8 cellular contexts compared by ENCODE assay signal in genomic region chr2:236972491-236973379, GRCh38.
A peak's percentile ranks its signal among the peaks of the same experiment; 100 is the strongest.
DNase-seq lines count a peak whose midpoint lies in the region; TF ChIP-seq lines count a peak whose summit lies in the region.

No MANE protein-coding gene starts in this region.

- no peaks in the 10 kb centered on the region for H3K4me1 ChIP-seq in mammary epithelial cell (ENCODE audit: insufficient read depth, low read length)

- TF ChIP-seq CTCF in AG09319 (IDR thresholded peaks at IDR 0.05; ENCODE audit: low read depth, low read length), result no peak
- no peak for TF ChIP-seq CTCF in mammary epithelial cell (conservative IDR thresholded peaks at IDR 0.05 in 1 of 2, IDR thresholded peaks at IDR 0.05 in 1 of 2; ENCODE audit: extremely low read depth in 1 of 2, insufficient read depth in 1 of 2, low read depth in 1 of 2, low read length in 2 of 2)
- no peak for TF ChIP-seq CTCF in lower leg skin (IDR thresholded peaks at IDR 0.05)
- TF ChIP-seq CTCF in progenitor cell of endocrine pancreas (IDR thresholded peaks at IDR 0.05; ENCODE audit: unreplicated experiment), result no peak

- H3K36me3 Mint-ChIP-seq in progenitor cell of endocrine pancreas (ENCODE audit: insufficient read depth), result no peaks in the 10 kb centered on the region

- H3K27me3 Mint-ChIP-seq in progenitor cell of endocrine pancreas, result peaks cover 44% of the 10 kb centered on the region

- TF ChIP-seq POLR2A in lower leg skin (IDR thresholded peaks at IDR 0.05), result no peak

- DNase-seq in AG09319 (ENCODE audit: extremely low read depth, low read depth) (peak; percentile 71), LHCN-M2 (ENCODE audit: low read depth) (peak; percentile 67), mammary epithelial cell (peak; percentile 85), lower leg skin (ENCODE audit: low spot score in 2 of 2) (peak; percentile 47 to 92), hippocampal formation (lab: John Stamatoyannopoulos, UW) (no peak), NOMO-1 treated with DMSO at 0.1 percent for 48 hours (lab: John Stamatoyannopoulos, UW; ENCODE audit: unreplicated experiment) (no peak), progenitor cell of endocrine pancreas (ENCODE audit: low spot score, unreplicated experiment) (no peak)
- DNase-seq in effector CD8-positive, alpha-beta T cell (lab: John Stamatoyannopoulos, UW), result no peak

- in situ Hi-C loops in mammary epithelial cell (cut with MboI; ENCODE audit: low sequenced_read_pairs in 2 of 2), result no loop called here

- H3K4me3 ChIP-seq in mammary epithelial cell (replicated peaks in 1 of 3; ENCODE audit: insufficient read depth in 1 of 3, low read depth in 2 of 3, low read length in 3 of 3), result no peak overlapping the region
- H3K4me3 ChIP-seq in lower leg skin (ENCODE audit: low read depth, poor library complexity, severe bottlenecking), result no peak overlapping the region

- no peaks in the 10 kb centered on the region for H3K27me3 ChIP-seq in mammary epithelial cell (ENCODE audit: insufficient read depth, low read length)

- no peaks in the 10 kb centered on the region for H3K36me3 ChIP-seq in mammary epithelial cell (ENCODE audit: insufficient read depth, low read length)

- CTCF ChIA-PET in mammary epithelial cell (lab: Charles Lee; ENCODE audit: low non-redundant PET), result no interaction called here

- H3K9me3 Mint-ChIP-seq in progenitor cell of endocrine pancreas (ENCODE audit: low read depth), result no peaks in the 10 kb centered on the region

- H3K4me1 Mint-ChIP-seq in progenitor cell of endocrine pancreas (ENCODE audit: low read depth), result peaks cover 30% of the 10 kb centered on the region

- H3K4me2 ChIP-seq in mammary epithelial cell (ENCODE audit: insufficient read depth, low read depth, low read length), result no peak overlapping the region

- H3K4me3 Mint-ChIP-seq in progenitor cell of endocrine pancreas (ENCODE audit: low read depth), result no peak overlapping the region

- H3K9me3 ChIP-seq in mammary epithelial cell (replicated peaks; ENCODE audit: insufficient read depth, low read length), result no peaks in the 10 kb centered on the region

- H3K79me2 ChIP-seq in mammary epithelial cell (ENCODE audit: insufficient read depth, low read length), result no peaks in the 10 kb centered on the region

- H2AFZ ChIP-seq in mammary epithelial cell (ENCODE audit: low read depth, low read length), result no peak overlapping the region

- H3K27ac ChIP-seq in mammary epithelial cell (ENCODE audit: insufficient read depth, low read depth, low read length), result no peak overlapping the region

- no peak overlapping the region for H3K9ac ChIP-seq in mammary epithelial cell (ENCODE audit: insufficient read depth, low read length)

- no peak overlapping the region for H3K27ac Mint-ChIP-seq in progenitor cell of endocrine pancreas

- 70% methylated on average over 10 of the region's 11 CpGs for whole genome bisulfite sequencing in mammary epithelial cell (ENCODE audit: low coverage, missing lambda C conversion rate)
- 42 to 45% methylated on average over 9 to 11 of the region's 11 CpGs for WGBS in lower leg skin, 2 donors

- intact Hi-C loops in mammary epithelial cell (cut with micrococcal nuclease), result no loop called here
- intact Hi-C loops in lower leg skin (cut with DNase I; ENCODE audit: low total_unique reads), result no loop called here

- dilution Hi-C loops in mammary epithelial cell (cut with HindIII; ENCODE audit: low sequenced_read_pairs), result no loop called here

- H4K20me1 ChIP-seq in mammary epithelial cell (ENCODE audit: insufficient read depth, low read length), result no peaks in the 10 kb centered on the region

- BruUV-seq in mammary epithelial cell (replicated peaks; lab: Mats Ljungman, UMichigan), result no TSS peak

Comparison
In these comparisons a context has a peak if more than half of its experiments do, and no peak if none do; other contexts are left out.
1. DNase-seq: peak in AG09319 (single experiment), LHCN-M2 (single experiment), mammary epithelial cell (single experiment) and lower leg skin (2 of 2); none in hippocampal formation (0 of 2), effector CD8-positive, alpha-beta T cell (single experiment), NOMO-1 treated with DMSO at 0.1 percent for 48 hours (single experiment) and progenitor cell of endocrine pancreas (single experiment).